ENCODE assay signal across 9 cellular contexts in genomic region chr9:104772707-104773106, GRCh38. TPM values are rescaled to one million over a fixed set of nuclear protein-coding genes. Genes with fewer than 3 reads are reported as not detected.
A peak's percentile ranks its signal among the peaks of the same experiment; 100 is the strongest.
DNase-seq lines count a peak whose midpoint lies in the region; ATAC-seq and TF ChIP-seq lines count a peak whose summit lies in the region.
"Had no signal": no experiment of that assay in that cellular context is flagged by ENCODE, and none has a peak within 500 bp of the region (broad histone marks: within the 10 kb centered on the region; RNA-seq: fewer than 3 reads in every experiment).

No MANE protein-coding gene starts in this region.

- H3K4me3 ChIP-seq in GM12865 (ENCODE audit: low read depth, low read length) (no peak overlapping the region), NB4 (ENCODE audit: low read depth, low read length) (peak overlapping the region; percentile 72), heart right ventricle (peak overlapping the region in 9 of 10 donors; percentile 0 to 36 (median 27))
- H3K4me3 ChIP-seq: PC-9 had no signal

- H3K4me1 ChIP-seq in heart right ventricle, result peaks cover 0 to 55% (median 36%) of the 10 kb centered on the region in 9 donors

- intact Hi-C loops in heart right ventricle (cut with DNase I), result no loop called here

- no peak for TF ChIP-seq POLR2A in NB4 (IDR thresholded peaks at IDR 0.05; ENCODE audit: extremely low read depth, insufficient read length)

- H3K27ac ChIP-seq in heart right ventricle, result peak overlapping the region; percentile 26 to 87 (median 80)
- H3K27ac ChIP-seq: PC-9 had no signal

- peak; percentile 46 for DNase-seq in GM12865 (ENCODE audit: low read depth)
- peak; percentile 86 for DNase-seq in NB4 (ENCODE audit: low read depth)
- DNase-seq in heart right ventricle, result peak in 1 of 2 donors; percentile 29
- DNase-seq in stimulated activated CD4-positive, alpha-beta T cell treated with anti-CD3 and anti-CD28 coated beads, Interleukin-2, amount 100 ng/mL, for 48 hours, result no peak
- no peak for DNase-seq in stimulated activated CD4-positive, alpha-beta T cell treated with anti-CD3 and anti-CD28 coated beads, Interleukin-4, amount 100 ng/mL, for 1 hour
- no peak for DNase-seq in DMS53 (lab: John Stamatoyannopoulos, UW)
- no peak for DNase-seq in 8988T
- DNase-seq: PC-9 had no signal

- H3K9me3 ChIP-seq in heart right ventricle, result no peaks in the 10 kb centered on the region

- TF ChIP-seq CTCF in GM12865 (IDR thresholded peaks at IDR 0.05; ENCODE audit: insufficient read depth, low read depth, low read length, missing control alignments) (no peak), NB4 (IDR thresholded peaks at IDR 0.05; ENCODE audit: low read depth, low read length) (no peak), heart right ventricle (IDR thresholded peaks at IDR 0.05) (no peak)

- WGBS in heart right ventricle, 2 donors, result 14 to 30% methylated on average over 4 of the region's 4 CpGs

- ATAC-seq in HG02610 (IDR thresholded peaks at IDR 0.05; ENCODE audit: unreplicated experiment) (peak; percentile 38), heart right ventricle (peak in 7 of 8 donors; percentile 44 to 69 (median 56))

- H3K27me3 ChIP-seq in heart right ventricle, result no peaks in the 10 kb centered on the region

- peaks cover 0 to 48% (median 0%) of the 10 kb centered on the region in 9 donors for H3K36me3 ChIP-seq in heart right ventricle

RNA-seq across cellular contexts. Expression of gene NIPSNAP3B, which starts 8.8 kb away (rescaled TPM):
- total RNA-seq in heart right ventricle, result 10 to 100 TPM; 25.0 to 38.6 (median 32.0) TPM
- 10 to 100 TPM in 1 of 2 donors, 1 to 10 TPM in 1; 6.9 to 12.1 TPM for polyA plus RNA-seq in heart right ventricle

RNA-seq across cellular contexts. Expression of gene NIPSNAP3A, which starts 25.2 kb away (rescaled TPM):
- total RNA-seq in heart right ventricle, result 10 to 100 TPM; 19.9 to 34.9 (median 24.3) TPM
- polyA plus RNA-seq in heart right ventricle, result 10 to 100 TPM; 10.2 to 28.6 TPM

Comparison
In these comparisons a context has a peak if more than half of its experiments do, and no peak if none do; other contexts are left out.
1. DNase-seq: peak in GM12865 (single experiment) and NB4 (single experiment); none in stimulated activated CD4-positive, alpha-beta T cell treated with anti-CD3 and anti-CD28 coated beads, Interleukin-2, amount 100 ng/mL, for 48 hours (0 of 2), stimulated activated CD4-positive, alpha-beta T cell treated with anti-CD3 and anti-CD28 coated beads, Interleukin-4, amount 100 ng/mL, for 1 hour (single experiment), DMS53 (single experiment) and 8988T (single experiment).